ENCODE assay signal across 21 cellular contexts in the genomic region with DNA sequence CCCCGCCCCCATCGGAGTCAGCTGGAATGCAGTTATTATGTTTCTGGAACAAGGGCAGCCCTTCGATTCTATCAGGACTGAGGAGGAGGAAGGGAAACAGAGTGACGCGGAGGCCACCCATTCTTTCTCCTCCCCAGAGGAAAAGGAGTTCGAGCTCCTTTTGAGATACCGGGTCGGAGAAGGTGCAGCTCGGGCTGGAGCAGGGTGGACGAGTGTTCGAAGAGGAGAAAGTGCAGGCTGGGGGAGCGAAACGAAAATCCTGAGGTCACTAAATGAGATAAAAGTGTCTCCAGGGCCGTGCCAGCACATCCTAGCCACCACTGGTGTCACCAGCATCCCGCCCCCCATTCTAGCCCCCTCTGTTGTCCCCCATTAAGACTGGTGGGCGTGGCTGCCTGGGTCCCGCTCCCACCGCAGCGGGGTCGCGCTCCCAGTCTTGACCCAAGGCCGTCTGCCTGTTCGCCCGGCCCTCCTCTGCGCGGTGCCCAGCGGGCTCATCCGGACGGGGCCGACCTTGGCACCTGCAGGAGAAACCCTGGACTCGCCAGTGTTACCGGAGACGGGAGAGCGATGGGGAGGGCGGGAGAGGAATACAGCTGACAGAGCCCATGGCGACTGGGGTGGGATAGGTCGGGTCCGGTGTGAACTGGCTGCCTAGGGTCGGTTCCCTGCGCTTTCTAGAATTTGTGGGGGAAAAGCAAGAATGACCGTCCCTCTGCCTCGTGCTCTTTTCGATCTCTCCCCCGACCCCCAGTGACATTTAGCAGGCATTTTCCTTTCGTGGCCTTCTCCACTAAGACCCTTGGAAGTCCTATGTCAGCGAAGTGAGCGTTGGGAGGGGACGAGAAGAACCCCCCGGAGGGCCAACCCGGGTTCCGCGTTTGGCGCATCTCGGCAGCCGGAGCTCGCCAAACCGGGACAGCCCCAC. TPM values are rescaled to one million over a fixed set of nuclear protein-coding genes. Genes with fewer than 3 reads are reported as not detected.
DNase-seq lines count a peak whose midpoint lies in the region; ATAC-seq, FAIRE-seq and TF ChIP-seq lines count a peak whose summit lies in the region.
"Had no signal": no experiment of that assay in that cellular context is flagged by ENCODE, and none has a peak within 500 bp of the region (broad histone marks: within the 10 kb centered on the region; RNA-seq: fewer than 3 reads in every experiment).

No MANE protein-coding gene starts in this region.

- peaks cover 27% of the 10 kb centered on the region for H3K4me1 ChIP-seq in ES-I3 (ENCODE audit: insufficient read depth, low read length)
- H3K4me1 ChIP-seq in RWPE2 (ENCODE audit: insufficient read depth, poor library complexity, severe bottlenecking): no peaks in the 10 kb centered on the region
- H3K4me1 ChIP-seq in iPS-20b (ENCODE audit: insufficient read depth, low read length): peaks cover 44% of the 10 kb centered on the region
- H3K4me1 ChIP-seq in pancreas: peaks cover 28 to 39% (median 36%) of the 10 kb centered on the region in 3 donors

- H3K9ac ChIP-seq in ES-I3 (ENCODE audit: low read depth, low read length): peak overlapping the region; percentile 35; the same call in 1 of the 2 replicates
- no peak overlapping the region for H3K9ac ChIP-seq in iPS-20b (ENCODE audit: low read depth, low read length)

- H3K9me3 ChIP-seq in ES-I3 (ENCODE audit: control insufficient read depth, insufficient read depth, low read length): no peaks in the 10 kb centered on the region
- H3K9me3 ChIP-seq in RWPE2 (ENCODE audit: severe bottlenecking): no peaks in the 10 kb centered on the region
- no peaks in the 10 kb centered on the region for H3K9me3 ChIP-seq in iPS-20b (ENCODE audit: insufficient read depth, low read depth, low read length)
- no peaks in the 10 kb centered on the region for H3K9me3 ChIP-seq in pancreas

- H3K27me3 ChIP-seq in RWPE2 (ENCODE audit: insufficient read depth, poor library complexity, severe bottlenecking): peaks cover 61% of the 10 kb centered on the region
- peaks cover 100% of the 10 kb centered on the region for H3K27me3 ChIP-seq in iPS-20b (ENCODE audit: insufficient read depth, low read length)
- H3K27me3 ChIP-seq in pancreas: no peaks in the 10 kb centered on the region

- H3K27ac ChIP-seq in RWPE2 (ENCODE audit: poor library complexity, severe bottlenecking): no peak overlapping the region
- H3K27ac ChIP-seq in iPS-20b (ENCODE audit: low read length): no peak overlapping the region
- H3K27ac ChIP-seq in pancreas: peak overlapping the region; percentile 84 to 98 (median 90)
- H3K27ac ChIP-seq: brain microvascular endothelial cell had no signal

- H3K4me3 ChIP-seq in RWPE2 (ENCODE audit: severe bottlenecking): peak overlapping the region; percentile 1
- H3K4me3 ChIP-seq in iPS-20b (ENCODE audit: low read length): peak overlapping the region; percentile 43; the same call in 1 of the 2 replicates
- H3K4me3 ChIP-seq in pancreas: peak overlapping the region in 3 of 4 donors; percentile 37 to 49 (median 42)

- intact Hi-C loops in pancreas (cut with DNase I): no loop called here
- intact Hi-C loops in Right ventricle myocardium superior (cut with DNase I): no loop called here

- no peak for TF ChIP-seq CTCF in RWPE2 (IDR thresholded peaks at IDR 0.05; ENCODE audit: poor library complexity, severe bottlenecking)
- TF ChIP-seq CTCF in pancreas (IDR thresholded peaks at IDR 0.05): no peak

- H3K36me3 ChIP-seq in ES-I3 (ENCODE audit: insufficient read depth, low read length): no peaks in the 10 kb centered on the region
- no peaks in the 10 kb centered on the region for H3K36me3 ChIP-seq in RWPE2 (ENCODE audit: low read depth)
- no peaks in the 10 kb centered on the region for H3K36me3 ChIP-seq in iPS-20b (ENCODE audit: insufficient read depth, low read depth, low read length)
- H3K36me3 ChIP-seq in pancreas: peaks cover 0 to 5% (median 0%) of the 10 kb centered on the region in 3 donors
- H3K36me3 ChIP-seq: brain microvascular endothelial cell had no signal

- ATAC-seq in RWPE2 (ENCODE audit: low read depth) (0 out of 3 replicates have a peak, but pooled peaks have one; percentile 40), pancreas (peak; percentile 71 to 83 (median 78)), Right ventricle myocardium superior (ENCODE audit: poor library complexity) (no peak), HG02759 (IDR thresholded peaks at IDR 0.05; ENCODE audit: unreplicated experiment) (no peak), GM18511 (IDR thresholded peaks at IDR 0.05; ENCODE audit: unreplicated experiment) (no peak)
- ATAC-seq: activated T-cell treated with anti-CD3 and anti-CD28 coated beads, Interleukin-2, amount 50 U/mL, for 72 hours; sciatic nerve had no signal

- 2 to 3% methylated on average over 55 to 57 of the region's 57 CpGs for WGBS in pancreas, 2 donors

- FAIRE-seq in pancreas (lab: Jason Lieb, UNC): no peak

- no peak for DNase-seq in RWPE2 (ENCODE audit: low spot score)
- peak; percentile 65 to 90 (median 78) for DNase-seq in pancreas
- no peak for DNase-seq in Right ventricle myocardium superior
- no peak for DNase-seq in NCI-H345 (lab: John Stamatoyannopoulos, UW)
- DNase-seq: activated CD4-positive, alpha-beta T cell treated with anti-CD3 and anti-CD28 coated beads, Interleukin-2, amount 50 U/mL, for 48 hours; activated naive CD8-positive, alpha-beta T cell treated with anti-CD3 and anti-CD28 coated beads for 36 hours; activated T-cell treated with anti-CD3 and anti-CD28 coated beads, Interleukin-2, amount 50 U/mL, for 72 hours; brain microvascular endothelial cell; Calu3; erythroblast; Karpas-422; NCI-H1105; nucleus accumbens had no signal

RNA-seq across cellular contexts. Expression of a gene that starts 16.2 kb away (rescaled TPM):
- total RNA-seq in pancreas (10 to 100 TPM; 14.2 to 30.1 (median 18.3) TPM), Right ventricle myocardium superior (not detected)
- polyA plus RNA-seq in pancreas: 10 to 100 TPM; 15.6 to 30.4 TPM
- total RNA-seq: activated naive CD8-positive, alpha-beta T cell treated with anti-CD3 and anti-CD28 coated beads for 36 hours; activated T-cell treated with anti-CD3 and anti-CD28 coated beads, Interleukin-2, amount 50 U/mL, for 72 hours; glomerular endothelial cell; mesothelial cell of epicardium; RPMI7951; sciatic nerve had no signal

Comparison
In these comparisons a context has a peak if more than half of its experiments do, and no peak if none do; other contexts are left out.
1. ATAC-seq: peak in RWPE2 (single experiment) and pancreas (4 of 4); none in Right ventricle myocardium superior (single experiment), HG02759 (single experiment) and GM18511 (single experiment).
2. DNase-seq: peak in pancreas (6 of 6); none in RWPE2 (single experiment), Right ventricle myocardium superior (single experiment) and NCI-H345 (single experiment).
3. H3K27ac ChIP-seq: peak in pancreas (4 of 4); none in RWPE2 (single experiment) and iPS-20b (single experiment).
4. RNA of a gene that starts 16.2 kb away (total RNA-seq): 14.2 to 30.1 TPM in pancreas; not detected in Right ventricle myocardium superior (single experiment); every median in the first group is over 10 times any median in the second.
5. Peak in every context shown above with its lines, with median percentiles within 50 percentile points of each other: H3K4me3 ChIP-seq.